In genomic region chr2:210169871-210170441, GRCh38 we compare ENCODE assay signal across 8 cellular contexts. TPM values are rescaled to one million over a fixed set of nuclear protein-coding genes. Genes with fewer than 3 reads are reported as not detected.
A peak's percentile ranks its signal among the peaks of the same experiment; 100 is the strongest.
DNase-seq lines count a peak whose midpoint lies in the region; ATAC-seq lines count a peak whose summit lies in the region.

No MANE protein-coding gene starts in this region.

- ATAC-seq in GM21825 (IDR thresholded peaks at IDR 0.05; ENCODE audit: unreplicated experiment) (peak; percentile 40), GM19397 (IDR thresholded peaks at IDR 0.05; ENCODE audit: unreplicated experiment) (no peak)
- ATAC-seq in stimulated activated memory B cell treated with anti-CD40 and anti-IgM and Interleukin-4, amounts not matched to agents 10 μg/mL and 1 μg/mL and 100 μg/mL, for 72 hours = no peak

- H3K4me1 Mint-ChIP-seq in stimulated activated memory B cell treated with anti-CD40 and anti-IgM and Interleukin-4, amounts not matched to agents 10 μg/mL and 1 μg/mL and 100 μg/mL, for 72 hours = peaks cover 17% of the 10 kb centered on the region

- no peaks in the 10 kb centered on the region for H3K36me3 Mint-ChIP-seq in stimulated activated memory B cell treated with anti-CD40 and anti-IgM and Interleukin-4, amounts not matched to agents 10 μg/mL and 1 μg/mL and 100 μg/mL, for 72 hours

- H3K4me1 ChIP-seq in adipocyte (ENCODE audit: control insufficient read depth, insufficient read depth, low read length) (peaks cover 36% of the 10 kb centered on the region), iPS-18a (ENCODE audit: control insufficient read depth, low read depth, low read length) (peaks cover 20% of the 10 kb centered on the region)

- DNase-seq in GM04503 (ENCODE audit: low read depth) (peak; percentile 46), M059J (ENCODE audit: low read depth) (peak; percentile 64), adipocyte (ENCODE audit: low read depth) (peak; percentile 90), mesenteric fat pad (ENCODE audit: low spot score) (no peak)

- H3K36me3 ChIP-seq in adipocyte (ENCODE audit: control insufficient read depth, insufficient read depth, low read length, severe bottlenecking) (no peaks in the 10 kb centered on the region), iPS-18a (ENCODE audit: control insufficient read depth, low read depth, low read length) (no peaks in the 10 kb centered on the region)

- H3K27ac Mint-ChIP-seq in stimulated activated memory B cell treated with anti-CD40 and anti-IgM and Interleukin-4, amounts not matched to agents 10 μg/mL and 1 μg/mL and 100 μg/mL, for 72 hours = peak overlapping the region; percentile 93

- H3K4me3 ChIP-seq in adipocyte (ENCODE audit: low read length) (peak overlapping the region; percentile 99), iPS-18a (ENCODE audit: low read length) (peak overlapping the region; percentile 95)

- no peaks in the 10 kb centered on the region for H3K9me3 Mint-ChIP-seq in stimulated activated memory B cell treated with anti-CD40 and anti-IgM and Interleukin-4, amounts not matched to agents 10 μg/mL and 1 μg/mL and 100 μg/mL, for 72 hours

- H3K4me3 Mint-ChIP-seq in stimulated activated memory B cell treated with anti-CD40 and anti-IgM and Interleukin-4, amounts not matched to agents 10 μg/mL and 1 μg/mL and 100 μg/mL, for 72 hours = peak overlapping the region; percentile 96

- H3K27ac ChIP-seq in iPS-18a (ENCODE audit: low read length) = peak overlapping the region; percentile 72

- H3K9ac ChIP-seq in adipocyte (ENCODE audit: low read length) (peak overlapping the region; percentile 98), iPS-18a (ENCODE audit: low read length) (peak overlapping the region; percentile 87)

- peaks cover 21% of the 10 kb centered on the region for H3K27me3 Mint-ChIP-seq in stimulated activated memory B cell treated with anti-CD40 and anti-IgM and Interleukin-4, amounts not matched to agents 10 μg/mL and 1 μg/mL and 100 μg/mL, for 72 hours

- no peaks in the 10 kb centered on the region for H3K9me3 ChIP-seq in adipocyte (ENCODE audit: control insufficient read depth, low read length)
- H3K9me3 ChIP-seq in iPS-18a (ENCODE audit: control insufficient read depth, low read depth, low read length) = no peaks in the 10 kb centered on the region

- H3K27me3 ChIP-seq in adipocyte (replicated peaks; ENCODE audit: control insufficient read depth, insufficient read depth, low read length) (no peaks in the 10 kb centered on the region), iPS-18a (ENCODE audit: control insufficient read depth, insufficient read depth, low read length) (no peaks in the 10 kb centered on the region)

RNA-seq across cellular contexts. Expression of gene KANSL1L, which starts 1.3 kb away (rescaled TPM):
- total RNA-seq in M059J (2014; rRNA removed; shearing (Covaris generic)) = 7.3 and 11.2 TPM in 2 replicates
- 14.6 TPM for total RNA-seq in mesenteric fat pad

RNA-seq across cellular contexts. Expression of gene ACADL, which starts 55.3 kb away (rescaled TPM):
- total RNA-seq in M059J (2014; rRNA removed; shearing (Covaris generic)) = not detected in 2 replicates
- 10.9 TPM for total RNA-seq in mesenteric fat pad

Comparison
In these comparisons a context has a peak if more than half of its experiments do, and no peak if none do; other contexts are left out.
1. RNA of gene ACADL, which starts 55.3 kb away (total RNA-seq): 10.9 TPM in mesenteric fat pad (single experiment); not detected in M059J; every median in the first group is over 10 times any median in the second.